ENCODE assay signal across 1 cellular context in genomic region chr5:136799806-136800372, GRCh38.
TF ChIP-seq lines count a peak whose summit lies in the region.

No MANE protein-coding gene starts in this region.

TF ChIP-seq in H1, 55 proteins besides CTCF, POLR2A, EP300 and RAD21:
- TF ChIP-seq CEBPB (IDR thresholded peaks at IDR 0.05; ENCODE audit: low read depth, low read length) (no peak), TBP (IDR thresholded peaks at IDR 0.05; ENCODE audit: low read depth, low read length) (no peak), RFX5 (IDR thresholded peaks at IDR 0.05; ENCODE audit: borderline replicate concordance, low read depth, low read length) (no peak), JUN (IDR thresholded peaks at IDR 0.05; ENCODE audit: low read depth, low read length) (no peak), POLR2AphosphoS5 (IDR thresholded peaks at IDR 0.05; ENCODE audit: low read depth, low read length) (no peak), SIRT6 (IDR thresholded peaks at IDR 0.05; ENCODE audit: low read length) (no peak), BRCA1 (IDR thresholded peaks at IDR 0.05; ENCODE audit: low read depth, low read length) (no peak), TCF12 (IDR thresholded peaks at IDR 0.05; ENCODE audit: low read depth, low read length) (no peak), SP2 (IDR thresholded peaks at IDR 0.05; ENCODE audit: low read length) (no peak), ATF3 (IDR thresholded peaks at IDR 0.05; ENCODE audit: insufficient read depth, low read depth, low read length) (no peak), GABPA (IDR thresholded peaks at IDR 0.05; ENCODE audit: borderline replicate concordance, insufficient read depth, low read length) (no peak), MAFK (IDR thresholded peaks at IDR 0.05; ENCODE audit: low read depth, low read length) (no peak), FOSL1 (IDR thresholded peaks at IDR 0.05; ENCODE audit: insufficient read depth, low read depth, low read length) (no peak), HDAC2 (IDR thresholded peaks at IDR 0.05; ENCODE audit: borderline replicate concordance in 1 of 2, low read depth in 2 of 2, low read length in 2 of 2) (no peak), KDM1A (IDR thresholded peaks at IDR 0.05; ENCODE audit: borderline replicate concordance, low read length) (no peak), CHD2 (IDR thresholded peaks at IDR 0.05; ENCODE audit: low read length) (no peak), NRF1 (IDR thresholded peaks at IDR 0.05; ENCODE audit: low read depth, low read length) (no peak), TAF1 (IDR thresholded peaks at IDR 0.05; ENCODE audit: low read depth, low read length) (no peak), ATF2 (IDR thresholded peaks at IDR 0.05; ENCODE audit: low read length) (no peak), EGR1 (IDR thresholded peaks at IDR 0.05; ENCODE audit: borderline replicate concordance, low read depth, low read length) (no peak)
